29 cellular contexts compared by ENCODE assay signal in genomic region chr1:224084867-224085266, GRCh38.
"Had no signal": no experiment of that assay in that cellular context is flagged by ENCODE, and none has a peak within 500 bp of the region (broad histone marks: within the 10 kb centered on the region; RNA-seq: fewer than 3 reads in every experiment).

No MANE protein-coding gene starts in this region.

- H3K27me3 ChIP-seq: right lobe of liver, sigmoid colon, stomach, thyroid gland, tibial nerve, upper lobe of left lung, vagina had no signal

- H3K9ac ChIP-seq: parathyroid adenoma had no signal

- H3K4me1 Mint-ChIP-seq: stimulated activated effector memory CD8-positive, alpha-beta T cell treated with anti-CD3 and anti-CD28 coated beads, Interleukin-12 subunit alpha, Interleukin-12 subunit beta, amount 100 ng/mL, for 72 hours; stimulated activated naive B cell treated with anti-CD40 and anti-IgM and Interleukin-4, amounts not matched to agents 10 μg/mL and 1 μg/mL and 100 μg/mL, for 72 hours had no signal

- ATAC-seq: natural killer cell treated with Interleukin-12 subunit alpha and Interleukin-12 subunit beta and Interleukin-15 and Interleukin-18, amount 100 ng/mL, for 72 hours; psoas muscle; right cardiac atrium; right lobe of liver; stimulated activated effector memory CD8-positive, alpha-beta T cell treated with anti-CD3 and anti-CD28 coated beads, Interleukin-12 subunit alpha, Interleukin-12 subunit beta, amount 100 ng/mL, for 72 hours; stimulated activated naive B cell treated with anti-CD40 and anti-IgM and Interleukin-4, amounts not matched to agents 10 μg/mL and 1 μg/mL and 100 μg/mL, for 72 hours had no signal

- H3K9me3 Mint-ChIP-seq: natural killer cell treated with Interleukin-12 subunit alpha and Interleukin-12 subunit beta and Interleukin-15 and Interleukin-18, amount 100 ng/mL, for 72 hours; nephron progenitor cell; stimulated activated effector memory CD8-positive, alpha-beta T cell treated with anti-CD3 and anti-CD28 coated beads, Interleukin-12 subunit alpha, Interleukin-12 subunit beta, amount 100 ng/mL, for 72 hours; stimulated activated naive B cell treated with anti-CD40 and anti-IgM and Interleukin-4, amounts not matched to agents 10 μg/mL and 1 μg/mL and 100 μg/mL, for 72 hours; stimulated activated naive CD8-positive, alpha-beta T cell treated with anti-CD3 and anti-CD28 coated beads, Interleukin-15, Interleukin-2, amounts not matched to agents 100 ng/mL and 50 ng/mL, for 24 hours had no signal

- H3K27ac Mint-ChIP-seq: natural killer cell treated with Interleukin-12 subunit alpha and Interleukin-12 subunit beta and Interleukin-15 and Interleukin-18, amount 100 ng/mL, for 72 hours; nephron progenitor cell; progenitor cell of endocrine pancreas; stimulated activated effector memory CD8-positive, alpha-beta T cell treated with anti-CD3 and anti-CD28 coated beads, Interleukin-12 subunit alpha, Interleukin-12 subunit beta, amount 100 ng/mL, for 72 hours; stimulated activated naive B cell treated with anti-CD40 and anti-IgM and Interleukin-4, amounts not matched to agents 10 μg/mL and 1 μg/mL and 100 μg/mL, for 72 hours; stimulated activated naive CD8-positive, alpha-beta T cell treated with anti-CD3 and anti-CD28 coated beads, Interleukin-15, Interleukin-2, amounts not matched to agents 100 ng/mL and 50 ng/mL, for 24 hours had no signal

- H2AFZ ChIP-seq: parathyroid adenoma had no signal

- H3K4me3 ChIP-seq: psoas muscle, right lobe of liver, sigmoid colon, stomach, thoracic aorta, thyroid gland, tibial nerve, upper lobe of left lung, vagina had no signal

- DNase-seq: nephron progenitor cell; nucleus accumbens; posterior cingulate gyrus; psoas muscle; right cardiac atrium; right lobe of liver; sigmoid colon; small intestine; stimulated activated CD4-positive, alpha-beta T cell treated with anti-CD3 and anti-CD28 coated beads, Interleukin-15, amount 100 ng/mL, for 24 hours; stimulated activated CD4-positive, alpha-beta T cell treated with anti-CD3 and anti-CD28 coated beads, Interleukin-2, amount 100 ng/mL, for 24 hours; stimulated activated CD4-positive, alpha-beta T cell treated with anti-CD3 and anti-CD28 coated beads, Interleukin-2, amount 100 ng/mL, for 48 hours; stimulated activated CD4-positive, alpha-beta T cell treated with anti-CD3 and anti-CD28 coated beads, Interleukin-4, amount 100 ng/mL, for 24 hours; stimulated activated naive B cell treated with anti-CD40 and anti-IgM and Interleukin-4, amounts not matched to agents 10 μg/mL and 1 μg/mL and 100 μg/mL, for 72 hours; stimulated activated naive CD4-positive, alpha-beta T cell treated with Interleukin-2 at 50 U/mL for 16 hours; stomach; thyroid gland; trophoblast cell; upper lobe of left lung had no signal

- H3K36me3 Mint-ChIP-seq: natural killer cell treated with Interleukin-12 subunit alpha and Interleukin-12 subunit beta and Interleukin-15 and Interleukin-18, amount 100 ng/mL, for 72 hours; stimulated activated effector memory CD8-positive, alpha-beta T cell treated with anti-CD3 and anti-CD28 coated beads, Interleukin-12 subunit alpha, Interleukin-12 subunit beta, amount 100 ng/mL, for 72 hours; stimulated activated naive B cell treated with anti-CD40 and anti-IgM and Interleukin-4, amounts not matched to agents 10 μg/mL and 1 μg/mL and 100 μg/mL, for 72 hours had no signal

- H3K4me3 Mint-ChIP-seq: natural killer cell treated with Interleukin-12 subunit alpha and Interleukin-12 subunit beta and Interleukin-15 and Interleukin-18, amount 100 ng/mL, for 72 hours; nephron progenitor cell; neural crest cell; stimulated activated effector memory CD8-positive, alpha-beta T cell treated with anti-CD3 and anti-CD28 coated beads, Interleukin-12 subunit alpha, Interleukin-12 subunit beta, amount 100 ng/mL, for 72 hours; stimulated activated naive B cell treated with anti-CD40 and anti-IgM and Interleukin-4, amounts not matched to agents 10 μg/mL and 1 μg/mL and 100 μg/mL, for 72 hours; stimulated activated naive CD8-positive, alpha-beta T cell treated with anti-CD3 and anti-CD28 coated beads, Interleukin-15, Interleukin-2, amounts not matched to agents 100 ng/mL and 50 ng/mL, for 24 hours had no signal

- H3K9me3 ChIP-seq: neutrophil, psoas muscle, right lobe of liver, sigmoid colon, stomach, thoracic aorta, thyroid gland, tibial nerve, upper lobe of left lung, vagina had no signal

- H3K27ac ChIP-seq: neutrophil, parathyroid adenoma, psoas muscle, right lobe of liver, sigmoid colon, stomach, thoracic aorta, thyroid gland, tibial nerve, upper lobe of left lung, vagina had no signal

- FAIRE-seq: small intestine, urothelium cell line had no signal

- H3K79me2 ChIP-seq: parathyroid adenoma had no signal

- H3K36me3 ChIP-seq: neutrophil, right lobe of liver, sigmoid colon, stomach, thoracic aorta, thyroid gland, tibial nerve, upper lobe of left lung, vagina had no signal

- H3K4me1 ChIP-seq: parathyroid adenoma, psoas muscle, right lobe of liver, sigmoid colon, stomach, thyroid gland, tibial nerve, upper lobe of left lung, vagina had no signal
